Comparison of ENCODE assay signal across 13 cellular contexts in the genomic region with DNA sequence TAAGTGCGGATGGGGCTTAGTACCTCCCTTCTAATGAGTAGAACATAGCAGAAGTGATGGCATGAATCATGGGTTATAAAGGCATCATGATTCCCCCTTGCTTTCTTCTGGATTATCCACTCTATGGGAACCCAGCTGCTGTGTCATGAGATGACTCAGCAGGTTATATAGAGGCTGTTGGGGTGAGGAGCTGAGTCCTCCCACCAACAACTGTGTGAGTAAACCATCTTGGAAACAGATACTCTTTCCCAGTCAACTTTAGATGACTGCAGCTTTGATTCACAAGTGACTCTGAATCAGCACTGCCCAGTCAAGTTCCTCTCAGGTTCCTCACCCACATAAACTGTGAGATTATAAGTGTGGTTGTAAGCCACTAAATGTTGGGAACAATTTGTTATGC. TPM values are rescaled to one million over a fixed set of nuclear protein-coding genes. Genes with fewer than 3 reads are reported as not detected.
DNase-seq lines count a peak whose midpoint lies in the region; ATAC-seq, FAIRE-seq and TF ChIP-seq lines count a peak whose summit lies in the region.
"Had no signal": no experiment of that assay in that cellular context is flagged by ENCODE, and none has a peak within 500 bp of the region (broad histone marks: within the 10 kb centered on the region; RNA-seq: fewer than 3 reads in every experiment).

No MANE protein-coding gene starts in this region.

- H3K36me3 Mint-ChIP-seq in astrocyte (ENCODE audit: low read depth, unreplicated experiment) (no peaks in the 10 kb centered on the region), progenitor cell of endocrine pancreas (ENCODE audit: insufficient read depth) (peaks cover 2% of the 10 kb centered on the region)
- H3K36me3 Mint-ChIP-seq: CD4-positive, CD25-positive, alpha-beta regulatory T cell had no signal

- H3K9me3 Mint-ChIP-seq in astrocyte (ENCODE audit: unreplicated experiment) (peaks cover 3% of the 10 kb centered on the region), progenitor cell of endocrine pancreas (ENCODE audit: low read depth) (no peaks in the 10 kb centered on the region)

- H3K27ac ChIP-seq in astrocyte (ENCODE audit: low read depth, low read length): no peak overlapping the region

- no peaks in the 10 kb centered on the region for H4K20me1 ChIP-seq in astrocyte (ENCODE audit: insufficient read depth, low read length)

- H3K4me1 ChIP-seq in astrocyte (ENCODE audit: insufficient read depth, low read length): no peaks in the 10 kb centered on the region

- peak; percentile 37 for FAIRE-seq in astrocyte (lab: Jason Lieb, UNC)

- no peak overlapping the region for H3K4me3 Mint-ChIP-seq in astrocyte (ENCODE audit: unreplicated experiment)
- no peak overlapping the region for H3K4me3 Mint-ChIP-seq in progenitor cell of endocrine pancreas (ENCODE audit: low read depth)
- H3K4me3 Mint-ChIP-seq: CD4-positive, CD25-positive, alpha-beta regulatory T cell had no signal

- H3K79me2 ChIP-seq in astrocyte (ENCODE audit: insufficient read depth, low read length): no peaks in the 10 kb centered on the region

- no peak overlapping the region for H3K9ac ChIP-seq in astrocyte (ENCODE audit: low read length)
- H3K9ac ChIP-seq: SK-N-SH had no signal

- no peak for ATAC-seq in GM18873 (IDR thresholded peaks at IDR 0.05; ENCODE audit: low FRiP score, unreplicated experiment)

- H3K9me3 ChIP-seq in astrocyte (ENCODE audit: insufficient read depth, low read depth, low read length): no peaks in the 10 kb centered on the region
- H3K9me3 ChIP-seq: SK-N-SH had no signal

- DNase-seq in AG09309 (ENCODE audit: low read depth): peak; percentile 48
- DNase-seq in HT1080 (ENCODE audit: low read depth): peak; percentile 96
- DNase-seq in astrocyte (ENCODE audit: low read depth): peak; percentile 71
- peak; percentile 29 for DNase-seq in kidney glomerular epithelial cell (lab: John Stamatoyannopoulos, UW)
- no peak for DNase-seq in iPS-NIHi7 (ENCODE audit: extremely low spot score)
- DNase-seq in activated T-cell treated with anti-CD3 and anti-CD28 coated beads, Interleukin-2, amount 50 U/mL, for 48 hours: no peak
- no peak for DNase-seq in progenitor cell of endocrine pancreas (ENCODE audit: low spot score, unreplicated experiment)
- DNase-seq: CD4-positive, CD25-positive, alpha-beta regulatory T cell; NCI-H1105 treated with DMSO at 0.1 percent for 48 hours; NCI-H526; SK-N-SH had no signal

- H2AFZ ChIP-seq in astrocyte (ENCODE audit: low read depth, low read length): no peak overlapping the region

- no peaks in the 10 kb centered on the region for H3K36me3 ChIP-seq in astrocyte (ENCODE audit: insufficient read depth, low read length)
- H3K36me3 ChIP-seq: cardiac muscle cell had no signal

- H3K4me3 ChIP-seq in AG09309 (ENCODE audit: control insufficient read depth, low read depth, low read length): no peak overlapping the region
- H3K4me3 ChIP-seq in astrocyte (ENCODE audit: insufficient read depth, low read depth, low read length): no peak overlapping the region
- H3K4me3 ChIP-seq: cardiac muscle cell had no signal

- TF ChIP-seq CTCF in AG09309 (IDR thresholded peaks at IDR 0.05; ENCODE audit: control insufficient read depth, insufficient read depth, low read depth, low read length, missing control alignments) (no peak), astrocyte (IDR thresholded peaks at IDR 0.05; ENCODE audit: insufficient read depth, low read depth, low read length) (no peak), progenitor cell of endocrine pancreas (IDR thresholded peaks at IDR 0.05; ENCODE audit: unreplicated experiment) (no peak)

- peak overlapping the region; percentile 22 for H3K27ac Mint-ChIP-seq in astrocyte (ENCODE audit: unreplicated experiment)
- H3K27ac Mint-ChIP-seq in progenitor cell of endocrine pancreas: no peak overlapping the region
- H3K27ac Mint-ChIP-seq: CD4-positive, CD25-positive, alpha-beta regulatory T cell had no signal

- H3K4me2 ChIP-seq in astrocyte (ENCODE audit: low read length): no peak overlapping the region
- H3K4me2 ChIP-seq: SK-N-SH had no signal

- H3K4me1 Mint-ChIP-seq in astrocyte (ENCODE audit: low read depth, unreplicated experiment) (peaks cover 3% of the 10 kb centered on the region), progenitor cell of endocrine pancreas (ENCODE audit: low read depth) (no peaks in the 10 kb centered on the region)
- H3K4me1 Mint-ChIP-seq: CD4-positive, CD25-positive, alpha-beta regulatory T cell had no signal

- no peaks in the 10 kb centered on the region for H3K27me3 ChIP-seq in astrocyte (ENCODE audit: insufficient read depth, low read length)
- H3K27me3 ChIP-seq: cardiac muscle cell had no signal

- H3K27me3 Mint-ChIP-seq in astrocyte (ENCODE audit: low read depth, unreplicated experiment) (no peaks in the 10 kb centered on the region), progenitor cell of endocrine pancreas (no peaks in the 10 kb centered on the region)

RNA-seq across cellular contexts. Expression of a gene that starts 46.3 kb away (rescaled TPM):
- not detected in 2 replicates for total RNA-seq in HT1080 (2014; rRNA removed; shearing (Covaris generic))
- not detected in 2 replicates for polyA plus RNA-seq in HT1080 (2015; cell fraction: cytosol; rRNA removed)
- polyA plus RNA-seq in HT1080 (2015; cell fraction: nucleus; rRNA removed): 0.05 TPM in 1 of 2 replicates, not detected in the other
- total RNA-seq in astrocyte: 0.79 and 1.9 TPM in 2 replicates
- total RNA-seq in progenitor cell of endocrine pancreas: 16.1 and 17.4 TPM in 2 replicates
- total RNA-seq: CD4-positive, CD25-positive, alpha-beta regulatory T cell had no signal
- polyA plus RNA-seq: cardiac muscle cell; CD4-positive, CD25-positive, alpha-beta regulatory T cell; SK-N-SH had no signal

Comparison
In these comparisons a context has a peak if more than half of its experiments do, and no peak if none do; other contexts are left out.
1. DNase-seq: peak in AG09309 (single experiment), HT1080 (single experiment), astrocyte (single experiment) and kidney glomerular epithelial cell (single experiment); none in iPS-NIHi7 (single experiment), activated T-cell treated with anti-CD3 and anti-CD28 coated beads, Interleukin-2, amount 50 U/mL, for 48 hours (0 of 2) and progenitor cell of endocrine pancreas (single experiment).